19 cellular contexts compared by ENCODE assay signal in genomic region chr2:58341047-58341446, GRCh38.
"Had no signal": no experiment of that assay in that cellular context is flagged by ENCODE, and none has a peak within 500 bp of the region (broad histone marks: within the 10 kb centered on the region; RNA-seq: fewer than 3 reads in every experiment).

No MANE protein-coding gene starts in this region.

- H3K27me3 Mint-ChIP-seq: activated B cell treated with CpG ODN at 0.5 μM for 24 hours had no signal

- H3K36me3 ChIP-seq: brain microvascular endothelial cell, esophagus squamous epithelium, tibial nerve had no signal

- H3K4me1 ChIP-seq: esophagus squamous epithelium, tibial nerve had no signal

- H3K4me3 Mint-ChIP-seq: activated B cell treated with CpG ODN at 0.5 μM for 24 hours; activated CD4-positive, alpha-beta T cell treated with anti-CD3 and anti-CD28 coated beads, Interleukin-2, amount 10 ng/mL, durations not matched to agents 7 days and 5 days; activated T-helper 1 cell treated with anti-CD3 and anti-CD28 coated beads, Interleukin-12 subunit alpha, Interleukin-12 subunit beta, Interleukin-2, Interleukin-4 antibody, amounts not matched to agents 30 ng/mL and 10 ng/mL and 1 ng/mL, durations not matched to agents 14 hours and 24 hours and 36 hours; memory B cell; nephron had no signal

- H3K27ac ChIP-seq: brain microvascular endothelial cell, esophagus squamous epithelium, tibial nerve had no signal

- H3K27ac Mint-ChIP-seq: activated B cell treated with CpG ODN at 0.5 μM for 24 hours; activated CD4-positive, alpha-beta T cell treated with anti-CD3 and anti-CD28 coated beads, Interleukin-2, amount 10 ng/mL, durations not matched to agents 7 days and 5 days; activated T-helper 1 cell treated with anti-CD3 and anti-CD28 coated beads, Interleukin-12 subunit alpha, Interleukin-12 subunit beta, Interleukin-2, Interleukin-4 antibody, amounts not matched to agents 30 ng/mL and 10 ng/mL and 1 ng/mL, durations not matched to agents 14 hours and 24 hours and 36 hours; memory B cell; nephron had no signal

- DNase-seq: activated B cell treated with CpG ODN at 0.5 μM for 24 hours; activated CD4-positive, alpha-beta T cell treated with anti-CD3 and anti-CD28 coated beads, Interleukin-2, amount 10 ng/mL, durations not matched to agents 7 days and 5 days; activated naive CD4-positive, alpha-beta T cell; anterior cingulate cortex; brain microvascular endothelial cell; cortex of kidney; effector CD4-positive, alpha-beta T cell; esophagus squamous epithelium; hippocampal formation; kidney glomerular epithelial cell; left ventricle myocardium superior; occipital lobe; stimulated activated CD4-positive, alpha-beta T cell treated with anti-CD3 and anti-CD28 coated beads, Interleukin-2, amount 100 ng/mL, for 48 hours; stimulated activated naive CD4-positive, alpha-beta T cell treated with Interleukin-2 at 50 U/mL for 16 hours; substantia nigra had no signal

- H3K9me3 ChIP-seq: esophagus squamous epithelium had no signal

- H3K4me1 Mint-ChIP-seq: activated B cell treated with CpG ODN at 0.5 μM for 24 hours, memory B cell, nephron had no signal

- H3K27me3 ChIP-seq: brain microvascular endothelial cell, esophagus squamous epithelium, tibial nerve had no signal

- ATAC-seq: left ventricle myocardium superior had no signal

- H3K4me3 ChIP-seq: esophagus squamous epithelium, tibial nerve had no signal
